In genomic region chr16:68235105-68235881, GRCh38 we compare ENCODE assay signal across 1 cellular context.
TF ChIP-seq lines count a peak whose summit lies in the region.

No MANE protein-coding gene starts in this region.

TF ChIP-seq in WTC11, 78 proteins besides CTCF, POLR2A, EP300 and RAD21 (continued from another document):
- TF ChIP-seq ZNF281 (CRISPR knock-in tag; IDR thresholded peaks at IDR 0.05) (no peak), ZNF232 (CRISPR knock-in tag; IDR thresholded peaks at IDR 0.05) (no peak), USF1 (CRISPR knock-in tag; IDR thresholded peaks at IDR 0.05) (no peak), RORB (CRISPR knock-in tag; IDR thresholded peaks at IDR 0.05) (no peak), STAT6 (CRISPR knock-in tag; conservative IDR thresholded peaks at IDR 0.05; ENCODE audit: low read depth) (no peak), GABPB1 (CRISPR knock-in tag; IDR thresholded peaks at IDR 0.05) (0 out of 2 replicates have a peak, but pooled peaks have one; percentile 22), CREM (CRISPR knock-in tag; IDR thresholded peaks at IDR 0.05) (no peak), ATF2 (CRISPR knock-in tag; IDR thresholded peaks at IDR 0.05; ENCODE audit: borderline replicate concordance, low read depth) (no peak), TEAD4 (CRISPR knock-in tag; IDR thresholded peaks at IDR 0.05) (no peak), ZNF263 (CRISPR knock-in tag; IDR thresholded peaks at IDR 0.05; ENCODE audit: low read depth) (no peak), EMX1 (CRISPR knock-in tag; IDR thresholded peaks at IDR 0.05) (no peak), MXD4 (CRISPR knock-in tag; IDR thresholded peaks at IDR 0.05; ENCODE audit: borderline replicate concordance) (no peak), USF2 (CRISPR knock-in tag; IDR thresholded peaks at IDR 0.05) (no peak), TEAD1 (CRISPR knock-in tag; IDR thresholded peaks at IDR 0.05) (no peak), TP53 (CRISPR knock-in tag; IDR thresholded peaks at IDR 0.05) (no peak), GTF2I (CRISPR knock-in tag; conservative IDR thresholded peaks at IDR 0.05) (no peak), AFF4 (CRISPR knock-in tag; IDR thresholded peaks at IDR 0.05; ENCODE audit: borderline replicate concordance) (no peak), ZNF532 (CRISPR knock-in tag; IDR thresholded peaks at IDR 0.05; ENCODE audit: borderline replicate concordance) (no peak), CBFB (CRISPR knock-in tag; IDR thresholded peaks at IDR 0.05; ENCODE audit: low read depth) (no peak), ATF6 (CRISPR knock-in tag; IDR thresholded peaks at IDR 0.05) (no peak), KAT7 (CRISPR knock-in tag; IDR thresholded peaks at IDR 0.05; ENCODE audit: borderline replicate concordance) (peak; percentile 77; the same call in 1 of the 2 replicates), JUN (CRISPR knock-in tag; IDR thresholded peaks at IDR 0.05) (0 out of 2 replicates have a peak, but pooled peaks have one; percentile 14), SMAD4 (CRISPR knock-in tag; IDR thresholded peaks at IDR 0.05) (0 out of 2 replicates have a peak, but pooled peaks have one; percentile 70), NFE2L1 (CRISPR knock-in tag; IDR thresholded peaks at IDR 0.05) (no peak), ZNF512 (CRISPR knock-in tag; IDR thresholded peaks at IDR 0.05; ENCODE audit: borderline replicate concordance) (no peak), NR3C1 (CRISPR knock-in tag; conservative IDR thresholded peaks at IDR 0.05; ENCODE audit: low read depth) (no peak), ZNF396 (CRISPR knock-in tag; IDR thresholded peaks at IDR 0.05; ENCODE audit: borderline replicate concordance) (no peak)
